ENCODE assay signal across 10 cellular contexts in the genomic region with DNA sequence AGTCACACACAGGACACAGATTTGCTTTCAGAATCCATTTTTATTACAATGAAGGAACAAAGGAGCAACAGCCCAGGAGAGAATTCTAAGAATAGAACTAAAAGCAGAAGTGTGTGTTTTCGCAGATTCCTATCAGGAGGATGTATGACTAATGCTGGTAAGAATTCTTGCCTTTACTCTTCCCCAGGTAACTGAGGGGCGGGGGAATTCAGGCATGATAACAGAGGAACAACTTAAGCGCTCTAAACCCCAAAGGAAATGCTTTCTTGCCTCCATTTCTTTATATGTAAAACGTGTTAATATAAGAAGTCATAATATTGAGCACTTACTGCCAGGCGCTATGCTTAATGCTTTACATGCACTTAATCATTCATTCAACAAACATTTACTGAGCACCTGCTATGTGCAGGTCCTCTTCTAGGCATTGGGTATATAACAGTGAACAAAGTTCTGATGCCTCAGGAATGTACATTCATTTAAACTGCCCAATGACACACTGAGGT. TPM values are rescaled to one million over a fixed set of nuclear protein-coding genes. Genes with fewer than 3 reads are reported as not detected.
A peak's percentile ranks its signal among the peaks of the same experiment; 100 is the strongest.
DNase-seq lines count a peak whose midpoint lies in the region; ATAC-seq, FAIRE-seq and TF ChIP-seq lines count a peak whose summit lies in the region.
"Had no signal": no experiment of that assay in that cellular context is flagged by ENCODE, and none has a peak within 500 bp of the region (broad histone marks: within the 10 kb centered on the region; RNA-seq: fewer than 3 reads in every experiment).

No MANE protein-coding gene starts in this region.

- no peak overlapping the region for H2BK120ac ChIP-seq in H1 (replicated peaks; ENCODE audit: low read depth, low read length)

- H3K4me1 ChIP-seq in Panc1 (ENCODE audit: control insufficient read depth, insufficient read depth, low read length) (peaks cover 8% of the 10 kb centered on the region), H1 (replicated peaks in 1 of 4; ENCODE audit: control insufficient read depth in 3 of 4, insufficient read depth in 4 of 4, low read length in 3 of 4) (no peaks in the 10 kb centered on the region; a peak in 1 of 7 replicates), stomach (peaks cover 0 to 30% (median 16%) of the 10 kb centered on the region in 4 donors), left ventricle myocardium inferior (no peaks in the 10 kb centered on the region)

- no peak for TF ChIP-seq POLR2A in H1 (IDR thresholded peaks at IDR 0.05; ENCODE audit: control extremely low read depth in 1 of 2, low read depth in 2 of 2, low read length in 2 of 2)
- no peak for TF ChIP-seq POLR2A in stomach (IDR thresholded peaks at IDR 0.05)

- no peak overlapping the region for H3K9ac ChIP-seq in H1 (replicated peaks in 1 of 4; ENCODE audit: extremely low read depth in 1 of 4, low read depth in 3 of 4, low read length in 3 of 4)

- TF ChIP-seq RAD21 in H1 (IDR thresholded peaks at IDR 0.05 in 1 of 2, conservative IDR thresholded peaks at IDR 0.05 in 1 of 2; ENCODE audit: low read depth in 2 of 2, low read length in 2 of 2): no peak

- no peak overlapping the region for H3K14ac ChIP-seq in H1 (ENCODE audit: insufficient read length)

- H2AK5ac ChIP-seq in H1 (ENCODE audit: low read depth, low read length): no peak overlapping the region

- H3K36me3 ChIP-seq in Panc1 (ENCODE audit: control insufficient read depth, insufficient read depth, low read length): no peaks in the 10 kb centered on the region
- H3K36me3 ChIP-seq in H1 (ENCODE audit: control insufficient read depth in 2 of 4, insufficient read depth in 4 of 4, low read length in 3 of 4): no peaks in the 10 kb centered on the region
- no peaks in the 10 kb centered on the region for H3K36me3 ChIP-seq in stomach
- no peaks in the 10 kb centered on the region for H3K36me3 ChIP-seq in left ventricle myocardium inferior
- H3K36me3 ChIP-seq: BE2C had no signal

- no peaks in the 10 kb centered on the region for H3K9me3 ChIP-seq in Panc1 (ENCODE audit: control insufficient read depth, insufficient read depth, low read depth, low read length)
- no peaks in the 10 kb centered on the region for H3K9me3 ChIP-seq in H1 (ENCODE audit: insufficient read depth in 2 of 2, low read depth in 1 of 2, low read length in 1 of 2)
- no peaks in the 10 kb centered on the region for H3K9me3 ChIP-seq in stomach
- H3K9me3 ChIP-seq in left ventricle myocardium inferior (replicated peaks): no peaks in the 10 kb centered on the region
- H3K9me3 ChIP-seq: BE2C had no signal

- H3K4me2 ChIP-seq in H1 (ENCODE audit: insufficient read depth in 1 of 2, low read depth in 2 of 2, low read length in 2 of 2): 0 out of 4 replicates have a peak overlapping the region, but pooled peaks of 1 of the 2 experiments have one; percentile 5

- H3K4me3 ChIP-seq in Panc1 (ENCODE audit: low read depth in 2 of 2, low read length in 2 of 2) (no peak overlapping the region), H1 (ENCODE audit: extremely low read depth in 1 of 4, insufficient read depth in 2 of 4, low read depth in 3 of 4, low read length in 4 of 4) (no peak overlapping the region), stomach (peak overlapping the region in 1 of 4 donors; percentile 16), left ventricle myocardium inferior (no peak overlapping the region)
- H3K4me3 ChIP-seq: SK-N-MC had no signal

- no peaks in the 10 kb centered on the region for H4K20me1 ChIP-seq in H1 (replicated peaks in 1 of 2; ENCODE audit: control insufficient read depth in 1 of 2, insufficient read depth in 2 of 2, low read length in 2 of 2)

- H2BK5ac ChIP-seq in H1 (ENCODE audit: low read depth, low read length): no peak overlapping the region

- no peak overlapping the region for H3K18ac ChIP-seq in H1 (ENCODE audit: extremely low read depth, low read length)

- no TSS peak for BruUV-seq in Panc1 (replicated peaks; lab: Mats Ljungman, UMichigan)

- TF ChIP-seq CTCF in Panc1 (IDR thresholded peaks at IDR 0.05): no peak
- no peak for TF ChIP-seq CTCF in H1 (IDR thresholded peaks at IDR 0.05; ENCODE audit: control extremely low read depth in 1 of 3, insufficient read depth in 1 of 3, low read depth in 1 of 3, low read length in 3 of 3)
- TF ChIP-seq CTCF in stomach (IDR thresholded peaks at IDR 0.05): no peak
- TF ChIP-seq CTCF in left ventricle myocardium inferior (IDR thresholded peaks at IDR 0.05; ENCODE audit: borderline replicate concordance): no peak

- H3K27ac ChIP-seq in Panc1 (ENCODE audit: low read length) (no peak overlapping the region), H1 (ENCODE audit: low read depth, low read length) (no peak overlapping the region), stomach (peak overlapping the region in 4 of 5 donors; percentile 18 to 68 (median 49)), left ventricle myocardium inferior (replicated peaks) (no peak overlapping the region)
- H3K27ac ChIP-seq: SK-N-MC had no signal

- FAIRE-seq in H1 (lab: Jason Lieb, UNC): no peak

- no peak overlapping the region for H3K56ac ChIP-seq in H1 (replicated peaks; ENCODE audit: insufficient read length, low read depth, low read length)

- no peak overlapping the region; the same call in 1 of the 2 replicates for H2AFZ ChIP-seq in H1 (ENCODE audit: low read length)

- in situ Hi-C loops in Panc1 (cut with HindIII; ENCODE audit: low pct_unique_long_range_greater_than_20kb, low sequenced_read_pairs): no loop called here

- no peak overlapping the region; the same call in 1 of the 2 replicates for H2BK12ac ChIP-seq in H1 (ENCODE audit: low read depth, low read length)

- WGBS in H1 (ENCODE audit: extremely low coverage in 1 of 2, insufficient coverage in 1 of 2, insufficient read length in 1 of 2, insufficient replicate concordance in 2 of 2, low coverage in 1 of 2, low lambda C conversion rate in 2 of 2, missing lambda C conversion rate in 1 of 2), 2 experiments: 43% methylated on average over 5 of the region's 5 CpGs; no CpG with 5 or more reads in 1 of the 2 experiments
- WGBS in stomach, 5 donors: 22 to 34% (median 25%) methylated on average over 5 of the region's 5 CpGs

- TF ChIP-seq EP300 in H1 (IDR thresholded peaks at IDR 0.05; ENCODE audit: borderline replicate concordance in 1 of 2, low read depth in 2 of 2, low read length in 2 of 2): no peak
- no peak for TF ChIP-seq EP300 in stomach (IDR thresholded peaks at IDR 0.05)

- intact Hi-C loops in Panc1 (cut with micrococcal nuclease; ENCODE audit: unreplicated experiment): no loop called here
- intact Hi-C loops in stomach (cut with DNase I; ENCODE audit: low total_unique reads): no loop called here
- intact Hi-C loops in left ventricle myocardium inferior (cut with micrococcal nuclease): no loop called here

- H2BK20ac ChIP-seq in H1 (ENCODE audit: low read length): no peak overlapping the region

- no peaks in the 10 kb centered on the region for H3K79me1 ChIP-seq in H1 (ENCODE audit: low read depth, low read length)

- CTCF ChIA-PET in Panc1 (lab: Charles Lee) (interaction anchor here (0.7 kb wide), 1 partner anchor 507 kb away, joined by 6 read pairs; a partner anchor contains a TSS), H1 (lab: Charles Lee; ENCODE audit: partially characterized antibody) (interaction anchor here (0.6 to 1.7 kb wide), 3 partner anchors 8 to 44 kb away, joined by 3 to 7 read pairs (median 4); no protein-coding TSS in a partner anchor)

- H2BK15ac ChIP-seq in H1 (ENCODE audit: low read length): no peak overlapping the region

- H4K5ac ChIP-seq in H1 (ENCODE audit: insufficient read length, low read depth, low read length): no peak overlapping the region

- ATAC-seq in Panc1: 0 out of 2 replicates have a peak, but pooled peaks have one; percentile 31

- POLR2A ChIA-PET in Panc1 (lab: Charles Lee): interaction anchor here (1.1 kb wide), 1 partner anchor 9 kb away, joined by 6 read pairs; no protein-coding TSS in a partner anchor
- POLR2A ChIA-PET in H1 (lab: Charles Lee; ENCODE audit: partially characterized antibody): no interaction called here

- H3K23me2 ChIP-seq in H1 (ENCODE audit: low read depth, low read length): no peaks in the 10 kb centered on the region; the same call in 1 of the 2 replicates

- peak; percentile 21 for DNase-seq in activated naive CD4-positive, alpha-beta T cell treated with Interleukin-2 at 50 U/mL for 16 hours
- DNase-seq in activated naive CD4-positive, alpha-beta T cell treated with anti-CD3 and anti-CD28 coated beads, Interleukin-2, amount 50 U/mL, for 16 hours: no peak
- peak; percentile 12 for DNase-seq in Panc1 (ENCODE audit: low read depth, low spot score)
- DNase-seq in H1 (ENCODE audit: low read depth in 1 of 2, low spot score in 2 of 2): peak in 1 of 2 experiments; percentile 46
- DNase-seq in stomach: peak; percentile 46
- no peak for DNase-seq in activated gamma-delta T cell treated with Interleukin-2 at 50 U/mL for 16 hours
- no peak for DNase-seq in left ventricle myocardium inferior
- no peak for DNase-seq in NCI-H2171 treated with DMSO at 0.1 percent for 48 hours (lab: John Stamatoyannopoulos, UW)
- DNase-seq: BE2C had no signal

- no peak overlapping the region for H3K4ac ChIP-seq in H1 (replicated peaks; ENCODE audit: insufficient read length, low read depth, low read length)

- no peak overlapping the region for H4K8ac ChIP-seq in H1 (ENCODE audit: extremely low read depth, insufficient read depth, low read length)

- no peaks in the 10 kb centered on the region for H3K79me2 ChIP-seq in H1 (ENCODE audit: control insufficient read depth in 1 of 2, insufficient read depth in 2 of 2, low read length in 2 of 2)

- H3K23ac ChIP-seq in H1 (ENCODE audit: insufficient read length): no peak overlapping the region

- no peak overlapping the region for H4K91ac ChIP-seq in H1 (replicated peaks; ENCODE audit: insufficient read length, low read length)

- H3K27me3 ChIP-seq in Panc1 (ENCODE audit: control insufficient read depth, insufficient read depth, low read length): no peaks in the 10 kb centered on the region
- no peaks in the 10 kb centered on the region; a peak in 1 of 7 replicates for H3K27me3 ChIP-seq in H1 (replicated peaks in 1 of 4; ENCODE audit: control insufficient read depth in 3 of 4, extremely low read depth in 1 of 4, insufficient read depth in 3 of 4, low read length in 3 of 4)
- peaks cover 0 to 5% (median 0%) of the 10 kb centered on the region in 3 donors for H3K27me3 ChIP-seq in stomach
- peaks cover 18% of the 10 kb centered on the region for H3K27me3 ChIP-seq in left ventricle myocardium inferior (ENCODE audit: low read depth)
- H3K27me3 ChIP-seq: BE2C had no signal

RNA-seq across cellular contexts. Expression of a gene that starts 4.5 kb away (rescaled TPM):
- 0.31 TPM for total RNA-seq in Panc1 (2021; ENCODE audit: unreplicated experiment)
- polyA plus RNA-seq in Panc1 (2012; ENCODE audit: insufficient read length): 0.44 TPM
- total RNA-seq in H1 (2021; fragmentation: NEBNext Ultra II Directional; extraction: Animal tissue kit (Norgen Biotek cat#: 25700)): not detected in 2 replicates
- 0.02 TPM in 1 of 2 replicates, not detected in the other for polyA plus RNA-seq in H1 (2011; rRNA removed)
- polyA plus RNA-seq in H1 (2011; cell fraction: cytosol; rRNA removed): 0.04 TPM
- 0.04 TPM for polyA plus RNA-seq in H1 (2011; cell fraction: nucleus; rRNA removed)
- not detected in 4 replicates for polyA plus RNA-seq in H1 (2012, experiment 1 of 2)
- polyA plus RNA-seq in H1 (2012, experiment 2 of 2): 0.04 TPM
- polyA plus RNA-seq in H1 (2013, experiment 1 of 2): 0.04 TPM
- 0.09 TPM for polyA plus RNA-seq in H1 (2013, experiment 2 of 2)
- 0.05 TPM in 1 of 2 replicates, not detected in the other for polyA minus RNA-seq in H1 (2011; rRNA and poly(A)+ RNA removed)
- not detected for polyA minus RNA-seq in H1 (2011; cell fraction: cytosol; rRNA and poly(A)+ RNA removed)
- not detected for polyA minus RNA-seq in H1 (2011; cell fraction: nucleus; rRNA and poly(A)+ RNA removed)
- 1 to 10 TPM in 2 of 5 donors, under 1 TPM in 1, not detected in 2; 0.45 to 2.0 (median 1.2) TPM for total RNA-seq in stomach
- 1 to 10 TPM; 1.2 to 2.3 (median 2.1) TPM for polyA plus RNA-seq in stomach
- total RNA-seq in left ventricle myocardium inferior: not detected

RNA-seq across cellular contexts. Expression of a gene that starts 9.5 kb away (rescaled TPM):
- not detected for total RNA-seq in Panc1 (2021; ENCODE audit: unreplicated experiment)
- polyA plus RNA-seq in Panc1 (2012; ENCODE audit: insufficient read length): 0.10 TPM
- not detected in 2 replicates for total RNA-seq in H1 (2021; fragmentation: NEBNext Ultra II Directional; extraction: Animal tissue kit (Norgen Biotek cat#: 25700))
- not detected in 2 replicates for polyA plus RNA-seq in H1 (2011; rRNA removed)
- polyA plus RNA-seq in H1 (2011; cell fraction: cytosol; rRNA removed): not detected
- not detected for polyA plus RNA-seq in H1 (2011; cell fraction: nucleus; rRNA removed)
- not detected in 4 replicates for polyA plus RNA-seq in H1 (2012, experiment 1 of 2)
- polyA plus RNA-seq in H1 (2012, experiment 2 of 2): not detected
- polyA plus RNA-seq in H1 (2013, experiment 1 of 2): not detected
- polyA plus RNA-seq in H1 (2013, experiment 2 of 2): 0.02 TPM
- not detected in 2 replicates for polyA minus RNA-seq in H1 (2011; rRNA and poly(A)+ RNA removed)
- polyA minus RNA-seq in H1 (2011; cell fraction: cytosol; rRNA and poly(A)+ RNA removed): not detected
- not detected for polyA minus RNA-seq in H1 (2011; cell fraction: nucleus; rRNA and poly(A)+ RNA removed)
- 1 to 10 TPM in 2 of 5 donors, under 1 TPM in 1, not detected in 2; 0.37 to 1.8 (median 1.8) TPM for total RNA-seq in stomach
- 1 to 10 TPM in 2 of 3 donors, not detected in 1; 1.2 to 8.3 TPM for polyA plus RNA-seq in stomach
- total RNA-seq in left ventricle myocardium inferior: not detected

RNA-seq across cellular contexts. Expression of a gene that starts 22.9 kb away (rescaled TPM):
- total RNA-seq in Panc1 (2021; ENCODE audit: unreplicated experiment) (not detected), stomach (under 1 TPM in 2 of 5 donors, not detected in 3; 0.18 to 0.58 TPM), left ventricle myocardium inferior (0.14 TPM)
- not detected for polyA plus RNA-seq in Panc1 (2012; ENCODE audit: insufficient read length)
- total RNA-seq in H1 (2021; fragmentation: NEBNext Ultra II Directional; extraction: Animal tissue kit (Norgen Biotek cat#: 25700)): not detected in 2 replicates
- polyA plus RNA-seq in H1 (2011; rRNA removed) (not detected in 2 replicates), stomach (1 to 10 TPM; 2.6 to 8.2 (median 3.1) TPM)
- polyA plus RNA-seq in H1 (2011; cell fraction: cytosol; rRNA removed): not detected
- polyA plus RNA-seq in H1 (2011; cell fraction: nucleus; rRNA removed): not detected
- not detected in 4 replicates for polyA plus RNA-seq in H1 (2012, experiment 1 of 2)
- not detected for polyA plus RNA-seq in H1 (2012, experiment 2 of 2)
- polyA plus RNA-seq in H1 (2013, experiment 1 of 2): not detected
- polyA plus RNA-seq in H1 (2013, experiment 2 of 2): not detected
- not detected in 2 replicates for polyA minus RNA-seq in H1 (2011; rRNA and poly(A)+ RNA removed)
- polyA minus RNA-seq in H1 (2011; cell fraction: cytosol; rRNA and poly(A)+ RNA removed): not detected
- not detected for polyA minus RNA-seq in H1 (2011; cell fraction: nucleus; rRNA and poly(A)+ RNA removed)

RNA-seq across cellular contexts. Expression of a gene that starts 26.5 kb away (rescaled TPM):
- total RNA-seq in Panc1 (2021; ENCODE audit: unreplicated experiment) (68.7 TPM), stomach (10 to 100 TPM in 4 of 5 donors, 1 to 10 TPM in 1; 4.1 to 36.0 (median 18.8) TPM), left ventricle myocardium inferior (23.5 TPM)
- 61.6 TPM for polyA plus RNA-seq in Panc1 (2012; ENCODE audit: insufficient read length)
- total RNA-seq in H1 (2021; fragmentation: NEBNext Ultra II Directional; extraction: Animal tissue kit (Norgen Biotek cat#: 25700)): 78.1 and 84.0 TPM in 2 replicates
- polyA plus RNA-seq in H1 (2011; rRNA removed) (26.9 and 29.5 TPM in 2 replicates), stomach (10 to 100 TPM; 23.3 to 29.8 (median 23.6) TPM)
- 41.8 TPM for polyA plus RNA-seq in H1 (2011; cell fraction: cytosol; rRNA removed)
- 14.9 TPM for polyA plus RNA-seq in H1 (2011; cell fraction: nucleus; rRNA removed)
- polyA plus RNA-seq in H1 (2012, experiment 1 of 2): 32.7 to 70.1 TPM (median 36.1 TPM) in 4 replicates
- 9.9 TPM for polyA plus RNA-seq in H1 (2012, experiment 2 of 2)
- polyA plus RNA-seq in H1 (2013, experiment 1 of 2): 55.9 TPM
- 54.2 TPM for polyA plus RNA-seq in H1 (2013, experiment 2 of 2)
- polyA minus RNA-seq in H1 (2011; rRNA and poly(A)+ RNA removed): 12.1 and 12.2 TPM in 2 replicates
- 17.8 TPM for polyA minus RNA-seq in H1 (2011; cell fraction: cytosol; rRNA and poly(A)+ RNA removed)
- 28.7 TPM for polyA minus RNA-seq in H1 (2011; cell fraction: nucleus; rRNA and poly(A)+ RNA removed)

RNA-seq across cellular contexts. Expression of a gene that starts 48.3 kb away (rescaled TPM):
- total RNA-seq in Panc1 (2021; ENCODE audit: unreplicated experiment) (0.44 TPM), stomach (1 to 10 TPM in 1 of 5 donors, under 1 TPM in 2, not detected in 2; 0.37 to 1.4 (median 0.58) TPM), left ventricle myocardium inferior (0.60 TPM)
- 0.06 TPM for polyA plus RNA-seq in Panc1 (2012; ENCODE audit: insufficient read length)
- total RNA-seq in H1 (2021; fragmentation: NEBNext Ultra II Directional; extraction: Animal tissue kit (Norgen Biotek cat#: 25700)): 0.21 and 0.41 TPM in 2 replicates
- polyA plus RNA-seq in H1 (2011; rRNA removed) (0.05 TPM in 2 replicates), stomach (under 1 TPM in 2 of 3 donors, not detected in 1; 0.08 to 0.19 TPM)
- 0.12 TPM for polyA plus RNA-seq in H1 (2011; cell fraction: cytosol; rRNA removed)
- 0.10 TPM for polyA plus RNA-seq in H1 (2011; cell fraction: nucleus; rRNA removed)
- polyA plus RNA-seq in H1 (2012, experiment 1 of 2): 0.14 to 0.15 TPM (median 0.15 TPM) in 3 of 4 replicates, not detected in the other
- polyA plus RNA-seq in H1 (2012, experiment 2 of 2): not detected
- 0.12 TPM for polyA plus RNA-seq in H1 (2013, experiment 1 of 2)
- 0.17 TPM for polyA plus RNA-seq in H1 (2013, experiment 2 of 2)
- polyA minus RNA-seq in H1 (2011; rRNA and poly(A)+ RNA removed): 0.37 and 0.44 TPM in 2 replicates
- not detected for polyA minus RNA-seq in H1 (2011; cell fraction: cytosol; rRNA and poly(A)+ RNA removed)
- polyA minus RNA-seq in H1 (2011; cell fraction: nucleus; rRNA and poly(A)+ RNA removed): 0.80 TPM

Comparison
In these comparisons a context has a peak if more than half of its experiments do, and no peak if none do; other contexts are left out.
1. DNase-seq: peak in activated naive CD4-positive, alpha-beta T cell treated with Interleukin-2 at 50 U/mL for 16 hours (single experiment), Panc1 (single experiment) and stomach (single experiment); none in activated naive CD4-positive, alpha-beta T cell treated with anti-CD3 and anti-CD28 coated beads, Interleukin-2, amount 50 U/mL, for 16 hours (single experiment), activated gamma-delta T cell treated with Interleukin-2 at 50 U/mL for 16 hours (single experiment), left ventricle myocardium inferior (single experiment) and NCI-H2171 treated with DMSO at 0.1 percent for 48 hours (single experiment).
2. H3K27ac ChIP-seq: peak in stomach (4 of 5); none in Panc1 (single experiment), H1 (single experiment) and left ventricle myocardium inferior (single experiment).